ENCODE assay signal across 1 cellular context in genomic region chr18:58394046-58394445, GRCh38.
TF ChIP-seq lines count a peak whose summit lies in the region.

No MANE protein-coding gene starts in this region.

TF ChIP-seq in HepG2, 621 proteins besides CTCF, POLR2A, EP300 and RAD21 (continued from another document):
- TF ChIP-seq, protein P1, sequence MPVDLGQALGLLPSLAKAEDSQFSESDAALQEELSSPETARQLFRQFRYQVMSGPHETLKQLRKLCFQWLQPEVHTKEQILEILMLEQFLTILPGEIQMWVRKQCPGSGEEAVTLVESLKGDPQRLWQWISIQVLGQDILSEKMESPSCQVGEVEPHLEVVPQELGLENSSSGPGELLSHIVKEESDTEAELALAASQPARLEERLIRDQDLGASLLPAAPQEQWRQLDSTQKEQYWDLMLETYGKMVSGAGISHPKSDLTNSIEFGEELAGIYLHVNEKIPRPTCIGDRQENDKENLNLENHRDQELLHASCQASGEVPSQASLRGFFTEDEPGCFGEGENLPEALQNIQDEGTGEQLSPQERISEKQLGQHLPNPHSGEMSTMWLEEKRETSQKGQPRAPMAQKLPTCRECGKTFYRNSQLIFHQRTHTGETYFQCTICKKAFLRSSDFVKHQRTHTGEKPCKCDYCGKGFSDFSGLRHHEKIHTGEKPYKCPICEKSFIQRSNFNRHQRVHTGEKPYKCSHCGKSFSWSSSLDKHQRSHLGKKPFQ (CRISPR knock-in tag; IDR thresholded peaks at IDR 0.05; ENCODE audit: insufficient replicate concordance): no peak
- TF ChIP-seq HMGA1 (CRISPR knock-in tag; conservative IDR thresholded peaks at IDR 0.05): no peak
- peak; percentile 97 for TF ChIP-seq RBM22 (optimal IDR thresholded peaks at IDR 0.05; ENCODE audit: low read length)
- no peak for TF ChIP-seq JDP2 (CRISPR knock-in tag; IDR thresholded peaks at IDR 0.05; ENCODE audit: borderline replicate concordance)
- no peak for TF ChIP-seq IKZF4 (CRISPR knock-in tag; IDR thresholded peaks at IDR 0.05; ENCODE audit: borderline replicate concordance, low read depth, not compliant biosample characterization)
